Comparison of ENCODE assay signal across 17 cellular contexts in genomic region chr11:134452026-134452848, GRCh38. TPM values are rescaled to one million over a fixed set of nuclear protein-coding genes. Genes with fewer than 3 reads are reported as not detected.
DNase-seq lines count a peak whose midpoint lies in the region; ATAC-seq, FAIRE-seq and TF ChIP-seq lines count a peak whose summit lies in the region.
"Had no signal": no experiment of that assay in that cellular context is flagged by ENCODE, and none has a peak within 500 bp of the region (broad histone marks: within the 10 kb centered on the region; RNA-seq: fewer than 3 reads in every experiment).

No MANE protein-coding gene starts in this region.

- H3K36me3 ChIP-seq in naive thymus-derived CD4-positive, alpha-beta T cell (ENCODE audit: control insufficient read depth in 2 of 3, insufficient read depth in 3 of 3, low read length in 3 of 3): no peaks in the 10 kb centered on the region
- H3K36me3 ChIP-seq: BE2C had no signal

- H3K4me3 Mint-ChIP-seq in naive thymus-derived CD4-positive, alpha-beta T cell: no peak overlapping the region
- H3K4me3 Mint-ChIP-seq: CD8-positive, alpha-beta T cell had no signal

- intact Hi-C loops in posterior cingulate gyrus (cut with DNase I): loop anchor here (5.0 kb wide), 1 partner anchor 35 kb away; no protein-coding TSS in a partner anchor
- intact Hi-C loops in naive thymus-derived CD4-positive, alpha-beta T cell (cut with micrococcal nuclease): no loop called here

- POLR2A ChIA-PET in naive thymus-derived CD4-positive, alpha-beta T cell (lab: Charles Lee): no interaction called here

- in situ Hi-C loops in GM13977 (cut with MboI; ENCODE audit: low pct_unique_long_range_greater_than_20kb, low sequenced_read_pairs, unreplicated experiment): no loop called here

- H3K36me3 Mint-ChIP-seq in naive thymus-derived CD4-positive, alpha-beta T cell: peaks cover 0 to 3% (median 0%) of the 10 kb centered on the region in 5 donors
- H3K36me3 Mint-ChIP-seq: CD8-positive, alpha-beta T cell had no signal

- H3K9me3 Mint-ChIP-seq in naive thymus-derived CD4-positive, alpha-beta T cell: peaks cover 0 to 15% (median 3%) of the 10 kb centered on the region in 11 donors

- H3K4me1 ChIP-seq in naive thymus-derived CD4-positive, alpha-beta T cell (ENCODE audit: control insufficient read depth in 2 of 2, insufficient read depth in 2 of 2, low read length in 2 of 2): no peaks in the 10 kb centered on the region
- H3K4me1 ChIP-seq: BE2C had no signal

- no peak overlapping the region for H3K4me3 ChIP-seq in naive thymus-derived CD4-positive, alpha-beta T cell (ENCODE audit: low read length)

- ATAC-seq in naive thymus-derived CD4-positive, alpha-beta T cell: no peak
- ATAC-seq: CD8-positive, alpha-beta T cell had no signal

- no peak for TF ChIP-seq CTCF in GM13977 (IDR thresholded peaks at IDR 0.05; ENCODE audit: extremely low read depth, insufficient read depth, missing control alignments)

- no peak overlapping the region for H3K27ac Mint-ChIP-seq in naive thymus-derived CD4-positive, alpha-beta T cell
- H3K27ac Mint-ChIP-seq: CD8-positive, alpha-beta T cell had no signal

- H3K4me1 Mint-ChIP-seq in naive thymus-derived CD4-positive, alpha-beta T cell: no peaks in the 10 kb centered on the region

- no peaks in the 10 kb centered on the region for H3K27me3 ChIP-seq in naive thymus-derived CD4-positive, alpha-beta T cell (ENCODE audit: control insufficient read depth in 2 of 2, insufficient read depth in 2 of 2, low read length in 2 of 2)
- H3K27me3 ChIP-seq: BE2C had no signal

- peak overlapping the region; percentile 81 for H3K27ac ChIP-seq in angular gyrus (ENCODE audit: low read depth, low read length)
- H3K27ac ChIP-seq in naive thymus-derived CD4-positive, alpha-beta T cell (ENCODE audit: low read depth, low read length): no peak overlapping the region

- peaks cover 0 to 15% (median 7%) of the 10 kb centered on the region in 5 donors for H3K27me3 Mint-ChIP-seq in naive thymus-derived CD4-positive, alpha-beta T cell

- peaks cover 0 to 8% (median 0%) of the 10 kb centered on the region in 3 experiments for H3K9me3 ChIP-seq in naive thymus-derived CD4-positive, alpha-beta T cell (ENCODE audit: control insufficient read depth in 2 of 3, low read length in 3 of 3)
- H3K9me3 ChIP-seq: BE2C had no signal

- no peak for FAIRE-seq in HTR-8/SVneo (lab: Jason Lieb, UNC)
- FAIRE-seq: H1 had no signal

- CTCF ChIA-PET in naive thymus-derived CD4-positive, alpha-beta T cell (lab: Charles Lee): no interaction called here

- DNase-seq in hippocampal formation (lab: John Stamatoyannopoulos, UW) (peak; percentile 40 to 43), posterior cingulate gyrus (peak in 6 of 10 donors; percentile 28 to 92 (median 51)), NCI-H146 treated with DMSO at 0.1 percent for 48 hours (lab: John Stamatoyannopoulos, UW; ENCODE audit: unreplicated experiment) (no peak), GM13977 (ENCODE audit: low spot score) (no peak), HTR-8/SVneo (ENCODE audit: insufficient read length, low spot score) (no peak)
- no peak for DNase-seq in naive thymus-derived CD4-positive, alpha-beta T cell
- DNase-seq: BE2C; CD8-positive, alpha-beta T cell; KG1; NCI-H1092 treated with DMSO at 0.1 percent for 48 hours; NCI-H1694 treated with DMSO at 0.1 percent for 48 hours; NCI-H345; NCI-H69; NK-92 treated with Interleukin-12 subunit alpha and Interleukin-12 subunit beta, amount 100 ng/mL, for 24 hours had no signal

RNA-seq across cellular contexts. Expression of gene B3GAT1, which starts 40.2 kb away (rescaled TPM):
- total RNA-seq in naive thymus-derived CD4-positive, alpha-beta T cell: 1 to 10 TPM in 1 of 5 experiments, under 1 TPM in 3, not detected in 1; 0.08 to 3.1 (median 0.60) TPM
- polyA plus RNA-seq in naive thymus-derived CD4-positive, alpha-beta T cell: not detected
- total RNA-seq: MCF 10A had no signal

Comparison
In these comparisons a context has a peak if more than half of its experiments do, and no peak if none do; other contexts are left out.
1. DNase-seq: peak in hippocampal formation (2 of 2) and posterior cingulate gyrus (6 of 10); none in NCI-H146 treated with DMSO at 0.1 percent for 48 hours (single experiment), GM13977 (single experiment), HTR-8/SVneo (single experiment) and naive thymus-derived CD4-positive, alpha-beta T cell (0 of 9).